In the genomic region with DNA sequence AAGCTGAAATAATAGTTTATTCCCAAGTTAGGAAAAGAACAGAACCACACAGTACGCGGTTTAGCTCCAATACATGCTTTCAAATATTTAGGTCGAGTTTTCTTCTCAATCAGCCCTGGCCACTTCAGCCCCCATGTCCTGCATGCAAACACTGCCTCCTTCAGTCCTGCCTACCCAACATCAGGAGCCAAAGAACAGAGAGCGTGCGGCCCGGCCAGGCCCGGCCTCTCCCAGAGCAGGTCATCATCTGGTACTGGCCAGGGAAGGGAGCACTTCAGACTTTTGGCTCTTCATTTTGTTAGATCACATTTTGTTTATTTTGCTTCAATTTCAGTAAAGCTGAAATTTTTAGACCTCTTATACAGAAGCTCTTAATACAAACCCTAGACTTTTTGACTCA, we compare ENCODE assay signal across 1 cellular context.
TF ChIP-seq lines count a peak whose summit lies in the region.

No MANE protein-coding gene starts in this region.

TF ChIP-seq in K562, 482 proteins besides CTCF, POLR2A, EP300 and RAD21:
- no peak for TF ChIP-seq CBX2 (IDR thresholded peaks at IDR 0.05; ENCODE audit: insufficient read depth, low read length, poor library complexity, severe bottlenecking)
